17 cellular contexts compared by ENCODE assay signal in genomic region chr3:102400766-102401165, GRCh38. TPM values are rescaled to one million over a fixed set of nuclear protein-coding genes. Genes with fewer than 3 reads are reported as not detected.
DNase-seq lines count a peak whose midpoint lies in the region; ATAC-seq and TF ChIP-seq lines count a peak whose summit lies in the region.
"Had no signal": no experiment of that assay in that cellular context is flagged by ENCODE, and none has a peak within 500 bp of the region (broad histone marks: within the 10 kb centered on the region; RNA-seq: fewer than 3 reads in every experiment).

No MANE protein-coding gene starts in this region.

- H3K27me3 Mint-ChIP-seq in Calu3 (ENCODE audit: unreplicated experiment), result no peaks in the 10 kb centered on the region
- H3K27me3 Mint-ChIP-seq: dendritic cell treated with granulocyte-macrophage colony-stimulating factor and Interleukin-4, amounts not matched to agents 40 ng/mL and 50 ng/mL, for 4 days had no signal

- in situ Hi-C loops in astrocyte of the spinal cord (cut with HindIII; ENCODE audit: low sequenced_read_pairs), result no loop called here

- no peaks in the 10 kb centered on the region for H3K9me3 Mint-ChIP-seq in Calu3 (ENCODE audit: low read depth, unreplicated experiment)
- H3K9me3 Mint-ChIP-seq: dendritic cell treated with granulocyte-macrophage colony-stimulating factor and Interleukin-4, amounts not matched to agents 40 ng/mL and 50 ng/mL, for 4 days; H9; memory B cell had no signal

- TF ChIP-seq CTCF in Calu3 (IDR thresholded peaks at IDR 0.05; ENCODE audit: unreplicated experiment), result no peak
- TF ChIP-seq CTCF in astrocyte of the spinal cord (IDR thresholded peaks at IDR 0.05; ENCODE audit: low read depth, low read length), result no peak

- peaks cover 20% of the 10 kb centered on the region for H3K4me1 Mint-ChIP-seq in Calu3 (ENCODE audit: low read depth, unreplicated experiment)
- H3K4me1 Mint-ChIP-seq: memory B cell had no signal

- H3K27ac Mint-ChIP-seq in Calu3 (ENCODE audit: unreplicated experiment), result peak overlapping the region; percentile 83
- H3K27ac Mint-ChIP-seq: dendritic cell treated with granulocyte-macrophage colony-stimulating factor and Interleukin-4, amounts not matched to agents 40 ng/mL and 50 ng/mL, for 4 days; H9; memory B cell had no signal

- DNase-seq in Calu3, result no peak
- peak; percentile 91 for DNase-seq in LHCN-M2 (ENCODE audit: low read depth)
- DNase-seq in astrocyte of the spinal cord (ENCODE audit: low read depth, low spot score), result peak; percentile 91
- peak; percentile 97 for DNase-seq in kidney tubule cell (ENCODE audit: low spot score)
- DNase-seq in retina, result no peak
- DNase-seq in NCI-H2081 treated with DMSO at 0.1 percent for 48 hours (lab: John Stamatoyannopoulos, UW), result no peak
- no peak for DNase-seq in medulla oblongata (ENCODE audit: extremely low spot score)
- DNase-seq: AML-193; DMS 273 treated with DMSO at 0.1 percent for 48 hours; H9; NCI-H187 treated with DMSO at 0.1 percent for 48 hours; NCI-H69; small intestine; stimulated activated naive CD4-positive, alpha-beta T cell treated with Interleukin-2 at 50 U/mL for 16 hours had no signal

- no TSS peak for BruUV-seq in Calu3 (replicated peaks; lab: Mats Ljungman, UMichigan)

- intact Hi-C loops in Calu3 (cut with micrococcal nuclease; ENCODE audit: unreplicated experiment), result loop anchor here (10.0 kb wide), 1 partner anchor 56 kb away; no protein-coding TSS in a partner anchor

- H3K4me3 Mint-ChIP-seq in Calu3 (ENCODE audit: low read depth, unreplicated experiment), result no peak overlapping the region
- H3K4me3 Mint-ChIP-seq: dendritic cell treated with granulocyte-macrophage colony-stimulating factor and Interleukin-4, amounts not matched to agents 40 ng/mL and 50 ng/mL, for 4 days; H9; memory B cell had no signal

- H3K36me3 Mint-ChIP-seq in Calu3 (ENCODE audit: insufficient read depth, unreplicated experiment), result no peaks in the 10 kb centered on the region
- H3K36me3 Mint-ChIP-seq: memory B cell had no signal

- no peak overlapping the region for H3K4me3 ChIP-seq in astrocyte of the spinal cord (ENCODE audit: low read depth, low read length)

- no peak for ATAC-seq in HG03520 (IDR thresholded peaks at IDR 0.05; ENCODE audit: unreplicated experiment)

- CTCF ChIA-PET in Calu3 (lab: Charles Lee), result no interaction called here

RNA-seq across cellular contexts. Expression of gene ZPLD1, which starts 34.0 kb away (rescaled TPM):
- total RNA-seq in Calu3 (2022), result 0.64 and 1.2 TPM in 2 replicates
- total RNA-seq in LHCN-M2 (2014; rRNA removed), result 1.1 and 1.2 TPM in 2 replicates
- 0.06 TPM for polyA plus RNA-seq in LHCN-M2 (2012)
- total RNA-seq: H9 had no signal

Comparison
In these comparisons a context has a peak if more than half of its experiments do, and no peak if none do; other contexts are left out.
1. DNase-seq: peak in LHCN-M2 (single experiment), astrocyte of the spinal cord (single experiment) and kidney tubule cell (single experiment); none in Calu3 (single experiment), retina (single experiment), NCI-H2081 treated with DMSO at 0.1 percent for 48 hours (single experiment) and medulla oblongata (single experiment).